ENCODE assay signal across 23 cellular contexts in genomic region chr3:15778332-15778858, GRCh38. TPM values are rescaled to one million over a fixed set of nuclear protein-coding genes. Genes with fewer than 3 reads are reported as not detected.
DNase-seq lines count a peak whose midpoint lies in the region; ATAC-seq, FAIRE-seq and TF ChIP-seq lines count a peak whose summit lies in the region.
"Had no signal": no experiment of that assay in that cellular context is flagged by ENCODE, and none has a peak within 500 bp of the region (broad histone marks: within the 10 kb centered on the region; RNA-seq: fewer than 3 reads in every experiment).

No MANE protein-coding gene starts in this region.

- H3K27me3 ChIP-seq in stomach: no peaks in the 10 kb centered on the region
- H3K27me3 ChIP-seq: cardiac muscle cell, neutrophil, thyroid gland had no signal

- TF ChIP-seq CTCF in A549 (IDR thresholded peaks at IDR 0.05): no peak
- no peak for TF ChIP-seq CTCF in chondrocyte (IDR thresholded peaks at IDR 0.05)
- no peak for TF ChIP-seq CTCF in nephron progenitor cell (IDR thresholded peaks at IDR 0.05)
- no peak for TF ChIP-seq CTCF in stomach (IDR thresholded peaks at IDR 0.05)

- H3K27me3 Mint-ChIP-seq in chondrocyte (ENCODE audit: low read depth) (no peaks in the 10 kb centered on the region), nephron progenitor cell (ENCODE audit: low read depth, poor library complexity) (no peaks in the 10 kb centered on the region)
- H3K27me3 Mint-ChIP-seq: activated naive CD4-positive, alpha-beta T cell treated with anti-CD3 and anti-CD28 coated beads, Interleukin-2, amount 50 U/mL, for 24 hours; stimulated activated naive CD8-positive, alpha-beta T cell treated with anti-CD3 and anti-CD28 coated beads, Interleukin-15, Interleukin-2, amounts not matched to agents 100 ng/mL and 50 ng/mL, for 24 hours had no signal

- H3K4me1 Mint-ChIP-seq in chondrocyte (ENCODE audit: low read depth) (peaks cover 78% of the 10 kb centered on the region), nephron progenitor cell (no peaks in the 10 kb centered on the region)

- FAIRE-seq in A549 (lab: Jason Lieb, UNC): peak; percentile 23

- H3K36me3 ChIP-seq in stomach: no peaks in the 10 kb centered on the region
- H3K36me3 ChIP-seq: cardiac muscle cell, lower lobe of right lung, thyroid gland had no signal

- TF ChIP-seq RAD21 in A549 (conservative IDR thresholded peaks at IDR 0.05 in 1 of 2, IDR thresholded peaks at IDR 0.05 in 1 of 2): no peak

- H3K4me1 ChIP-seq in A549 (peaks cover 80% of the 10 kb centered on the region), stomach (peaks cover 0 to 34% (median 17%) of the 10 kb centered on the region in 4 donors)

- no peak overlapping the region for H3K4me3 ChIP-seq in A549
- H3K4me3 ChIP-seq in stomach: no peak overlapping the region
- H3K4me3 ChIP-seq: cardiac muscle cell, lower lobe of right lung, smooth muscle cell, thyroid gland had no signal

- TF ChIP-seq POLR2A in A549 (IDR thresholded peaks at IDR 0.05; ENCODE audit: low read length) (no peak), stomach (IDR thresholded peaks at IDR 0.05) (no peak)

- WGBS in A549 (ENCODE audit: missing lambda C conversion rate): 81% methylated on average over 2 of the region's 2 CpGs
- WGBS in stomach, 5 donors: 30 to 71% (median 45%) methylated on average over 2 of the region's 2 CpGs

- H3K27ac ChIP-seq in A549: peak overlapping the region in 1 of 2 experiments; percentile 55; a peak in 3 of 6 replicates
- H3K27ac ChIP-seq in stomach: no peak overlapping the region
- H3K27ac ChIP-seq: cardiac muscle cell, HL-60, lower lobe of right lung, neutrophil, thyroid gland had no signal

- intact Hi-C loops in stomach (cut with DNase I; ENCODE audit: low total_unique reads): no loop called here

- H3K9me3 ChIP-seq in A549 (no peaks in the 10 kb centered on the region), stomach (no peaks in the 10 kb centered on the region)
- H3K9me3 ChIP-seq: lower lobe of right lung, neutrophil, thyroid gland had no signal

- H3K4me3 Mint-ChIP-seq in chondrocyte (ENCODE audit: unreplicated experiment): no peak overlapping the region
- no peak overlapping the region for H3K4me3 Mint-ChIP-seq in nephron progenitor cell
- H3K4me3 Mint-ChIP-seq: activated naive CD4-positive, alpha-beta T cell treated with anti-CD3 and anti-CD28 coated beads, Interleukin-2, amount 50 U/mL, for 24 hours; CD8-positive, alpha-beta T cell; stimulated activated naive CD8-positive, alpha-beta T cell treated with anti-CD3 and anti-CD28 coated beads, Interleukin-15, Interleukin-2, amounts not matched to agents 100 ng/mL and 50 ng/mL, for 24 hours; T-helper 2 cell treated with Interferon-gamma antibody and Interleukin-4, amounts not matched to agents 5 μg/mL and 100 μg/mL, for 36 hours had no signal

- no peak overlapping the region for H3K4me2 ChIP-seq in A549
- H3K4me2 ChIP-seq: smooth muscle cell had no signal

- TF ChIP-seq EP300 in A549 (IDR thresholded peaks at IDR 0.05): no peak
- no peak for TF ChIP-seq EP300 in stomach (IDR thresholded peaks at IDR 0.05)

- DNase-seq in A549 (ENCODE audit: low read depth in 1 of 2, low spot score in 1 of 2) (no peak), NCI-H524 treated with DMSO at 0.1 percent for 48 hours (lab: John Stamatoyannopoulos, UW) (peak; percentile 86), chondrocyte (ENCODE audit: low spot score) (no peak), nephron progenitor cell (no peak), anterior cingulate cortex (lab: John Stamatoyannopoulos, UW) (no peak), stomach (no peak), NCI-H146 (lab: John Stamatoyannopoulos, UW) (no peak), AML-193 (lab: John Stamatoyannopoulos, UW) (no peak)
- DNase-seq: 8988T; activated CD8-positive, alpha-beta memory T cell treated with anti-CD3 and anti-CD28 coated beads, Interleukin-2, amount 50 U/mL, for 4 hours; CD8-positive, alpha-beta T cell; lower lobe of right lung; NCI-H1092; NCI-H2029; thyroid gland had no signal

- H3K36me3 Mint-ChIP-seq in chondrocyte (ENCODE audit: low read depth) (peaks cover 16% of the 10 kb centered on the region), nephron progenitor cell (ENCODE audit: low read depth) (peaks cover 30% of the 10 kb centered on the region)

- POLR2A ChIA-PET in A549 (lab: Yijun Ruan, JAX): no interaction called here

- peak; percentile 27 to 31; a peak in 3 of 6 replicates for ATAC-seq in A549
- ATAC-seq: CD8-positive, alpha-beta T cell; HCT116; lower lobe of right lung had no signal

- CTCF ChIA-PET in A549 (lab: Yijun Ruan, JAX): interaction anchor here (0.6 to 1.8 kb wide), 3 partner anchors 14 to 165 kb away, joined by 3 to 4 read pairs (median 3); no protein-coding TSS in a partner anchor

- H3K9me3 Mint-ChIP-seq in chondrocyte (ENCODE audit: low read depth) (peaks cover 2% of the 10 kb centered on the region), nephron progenitor cell (no peaks in the 10 kb centered on the region)
- H3K9me3 Mint-ChIP-seq: CD8-positive, alpha-beta T cell had no signal

- H3K27ac Mint-ChIP-seq in chondrocyte (ENCODE audit: unreplicated experiment) (peak overlapping the region; percentile 2), nephron progenitor cell (peak overlapping the region; percentile 16)
- H3K27ac Mint-ChIP-seq: activated naive CD4-positive, alpha-beta T cell treated with anti-CD3 and anti-CD28 coated beads, Interleukin-2, amount 50 U/mL, for 24 hours; CD8-positive, alpha-beta T cell; stimulated activated naive CD8-positive, alpha-beta T cell treated with anti-CD3 and anti-CD28 coated beads, Interleukin-15, Interleukin-2, amounts not matched to agents 100 ng/mL and 50 ng/mL, for 24 hours; T-helper 2 cell treated with Interferon-gamma antibody and Interleukin-4, amounts not matched to agents 5 μg/mL and 100 μg/mL, for 36 hours had no signal

TF ChIP-seq in A549, 52 proteins besides CTCF, POLR2A, EP300 and RAD21:
- TF ChIP-seq RFX5 (IDR thresholded peaks at IDR 0.05): no peak
- no peak for TF ChIP-seq HOXB13 (CRISPR knock-in tag; IDR thresholded peaks at IDR 0.05; ENCODE audit: low read depth)
TF ChIP-seq in A549: peak in this region for 0.

RNA-seq across cellular contexts. Expression of gene ANKRD28, which starts 19.4 kb away (rescaled TPM):
- 72.0 and 73.2 TPM in 2 replicates for polyA plus RNA-seq in A549 (2011; rRNA removed)
- 20.7 and 25.2 TPM in 2 replicates for polyA plus RNA-seq in A549 (2012; cell fraction: cytosol; rRNA removed)
- 24.7 and 33.9 TPM in 2 replicates for polyA plus RNA-seq in A549 (2012; cell fraction: nucleus; rRNA removed)
- polyA plus RNA-seq in A549 (2017; fragmentation: RNase III; extraction: RNeasy Plus Mini Kit Qiagen cat#74134 plus additional on column Dnase treatment): 29.4 to 31.2 TPM (median 29.9 TPM) in 3 replicates
- 91.7 and 93.3 TPM in 2 replicates for polyA minus RNA-seq in A549 (2011; rRNA and poly(A)+ RNA removed)
- total RNA-seq in chondrocyte: 92.5 to 124 TPM (median 104 TPM) in 3 replicates
- 100 to 1,000 TPM in 1 of 5 donors, 10 to 100 TPM in 4; 10.7 to 102 (median 43.8) TPM for total RNA-seq in stomach
- polyA plus RNA-seq in stomach: 10 to 100 TPM in 1 of 3 donors, 1 to 10 TPM in 2; 6.8 to 14.4 (median 9.8) TPM
